8 cellular contexts compared by ENCODE assay signal in genomic region chr11:12864316-12865156, GRCh38.
DNase-seq lines count a peak whose midpoint lies in the region; ATAC-seq and TF ChIP-seq lines count a peak whose summit lies in the region.

No MANE protein-coding gene starts in this region.

- H3K4me1 ChIP-seq in Karpas-422 (ENCODE audit: low read length) = no peaks in the 10 kb centered on the region
- H3K4me1 ChIP-seq in OCI-LY7 (ENCODE audit: insufficient read depth, low read length, poor library complexity, severe bottlenecking) = peaks cover 5% of the 10 kb centered on the region

- H3K9ac ChIP-seq in Karpas-422 (ENCODE audit: low read length) = no peak overlapping the region

- no peaks in the 10 kb centered on the region for H3K36me3 Mint-ChIP-seq in brain

- ATAC-seq in GM21619 (IDR thresholded peaks at IDR 0.05; ENCODE audit: unreplicated experiment) (no peak), HG02610 (IDR thresholded peaks at IDR 0.05; ENCODE audit: unreplicated experiment) (no peak), GM19463 (IDR thresholded peaks at IDR 0.05; ENCODE audit: unreplicated experiment) (no peak)

- no peaks in the 10 kb centered on the region for H3K79me2 ChIP-seq in Karpas-422 (ENCODE audit: low read length)
- no peaks in the 10 kb centered on the region for H3K79me2 ChIP-seq in OCI-LY7 (ENCODE audit: insufficient read depth, low read depth, low read length)

- H3K9me2 ChIP-seq in Karpas-422 (replicated peaks; ENCODE audit: insufficient read depth, low read length) = no peaks in the 10 kb centered on the region
- no peaks in the 10 kb centered on the region for H3K9me2 ChIP-seq in OCI-LY7 (ENCODE audit: insufficient read depth, low read length)

- H2AFZ ChIP-seq in Karpas-422 (ENCODE audit: low read length) (no peak overlapping the region), OCI-LY7 (ENCODE audit: low read length) (no peak overlapping the region)

- no peak overlapping the region for H3K4me3 ChIP-seq in AG04450 (ENCODE audit: low read depth, low read length)
- no peak overlapping the region for H3K4me3 ChIP-seq in Karpas-422 (ENCODE audit: low read length)
- no peak overlapping the region for H3K4me3 ChIP-seq in OCI-LY7 (ENCODE audit: low read depth, low read length, poor library complexity, severe bottlenecking)

- POLR2A ChIA-PET in AG04450 (lab: Yijun Ruan, JAX) (interaction anchor here (0.5 to 1.1 kb wide), 3 partner anchors 19 to 190 kb away, joined by 4 to 6 read pairs (median 4); partner anchors contain the start of gene TEAD1), OCI-LY7 (lab: Charles Lee) (interaction anchor here (0.6 to 0.7 kb wide), 3 partner anchors 28 to 357 kb away, joined by 3 to 4 read pairs (median 3); no protein-coding TSS in a partner anchor)

- H3K4me1 Mint-ChIP-seq in brain = peaks cover 93% of the 10 kb centered on the region

- CTCF ChIA-PET in AG04450 (lab: Charles Lee) (interaction anchor here (0.5 to 1.3 kb wide), 7 partner anchors 15 to 576 kb away, joined by 3 to 6 read pairs (median 3); no protein-coding TSS in a partner anchor), OCI-LY7 (lab: Charles Lee; ENCODE audit: unreplicated experiment) (no interaction called here)

- TF ChIP-seq CTCF in AG04450 (IDR thresholded peaks at IDR 0.05; ENCODE audit: low read depth, low read length) (no peak), brain (conservative IDR thresholded peaks at IDR 0.05) (no peak), OCI-LY7 (conservative IDR thresholded peaks at IDR 0.05; ENCODE audit: low read length) (no peak)

- no peaks in the 10 kb centered on the region for H3K27me3 ChIP-seq in AG04450 (ENCODE audit: control insufficient read depth, insufficient read depth, low read length)
- no peaks in the 10 kb centered on the region for H3K27me3 ChIP-seq in Karpas-422 (ENCODE audit: low read length)

- H3K9me3 ChIP-seq in AG04450 (ENCODE audit: control insufficient read depth, insufficient read depth, low read length) = no peaks in the 10 kb centered on the region
- H3K9me3 ChIP-seq in Karpas-422 (ENCODE audit: low read length) = no peaks in the 10 kb centered on the region
- H3K9me3 ChIP-seq in OCI-LY7 (ENCODE audit: low read length) = no peaks in the 10 kb centered on the region

- peak overlapping the region; percentile 86 for H3K27ac ChIP-seq in AG04450 (ENCODE audit: low read depth, low read length)
- no peak overlapping the region for H3K27ac ChIP-seq in Karpas-422 (ENCODE audit: low read length)
- H3K27ac ChIP-seq in OCI-LY7 (ENCODE audit: low read depth, low read length, poor library complexity, severe bottlenecking) = no peak overlapping the region

- BruUV-seq in OCI-LY7 (replicated peaks; lab: Mats Ljungman, UMichigan) = no TSS peak

- intact Hi-C loops in OCI-LY7 (cut with micrococcal nuclease; ENCODE audit: unreplicated experiment) = no loop called here

- H3K4me3 Mint-ChIP-seq in brain = peak overlapping the region; percentile 67 to 83 (median 77)

- H3K36me3 ChIP-seq in Karpas-422 (ENCODE audit: insufficient read depth, low read length) (no peaks in the 10 kb centered on the region), OCI-LY7 (ENCODE audit: insufficient read depth, low read length) (no peaks in the 10 kb centered on the region)

- H3K4me2 ChIP-seq in Karpas-422 (ENCODE audit: low read depth, low read length, poor library complexity, severe bottlenecking) (no peak overlapping the region), OCI-LY7 (ENCODE audit: low read length) (no peak overlapping the region)

- H4K20me1 ChIP-seq in Karpas-422 (ENCODE audit: insufficient read depth, low read depth, low read length) = no peaks in the 10 kb centered on the region
- H4K20me1 ChIP-seq in OCI-LY7 (ENCODE audit: insufficient read depth, low read length) = no peaks in the 10 kb centered on the region

- peak; percentile 85 for DNase-seq in AG04450 (ENCODE audit: low read depth, low spot score)
- DNase-seq in Karpas-422 = peak; percentile 7
- peak; percentile 90 for DNase-seq in left kidney (ENCODE audit: low read depth, low spot score)
- no peak for DNase-seq in OCI-LY7 (ENCODE audit: low spot score)

- no peaks in the 10 kb centered on the region for H3K9me3 Mint-ChIP-seq in brain

- H3K27ac Mint-ChIP-seq in brain = peak overlapping the region; percentile 63 to 94 (median 91)

- H3K27me3 Mint-ChIP-seq in brain = no peaks in the 10 kb centered on the region
